ENCODE assay signal across 16 cellular contexts in genomic region chr6:98653171-98653570, GRCh38.
"Had no signal": no experiment of that assay in that cellular context is flagged by ENCODE, and none has a peak within 500 bp of the region (broad histone marks: within the 10 kb centered on the region; RNA-seq: fewer than 3 reads in every experiment).

No MANE protein-coding gene starts in this region.

- ATAC-seq: activated CD8-positive, alpha-beta memory T cell treated with anti-CD3 and anti-CD28 coated beads, Interleukin-2, amount 10 ng/mL, durations not matched to agents 7 days and 5 days; activated T-helper 17 cell treated with anti-CD3 and anti-CD28 coated beads, Interleukin-2, amount 50 U/mL, for 72 hours; left lung; WTC11 had no signal

- DNase-seq: activated CD4-positive, alpha-beta memory T cell treated with anti-CD3 and anti-CD28 coated beads, Interleukin-2, amount 10 ng/mL, durations not matched to agents 7 days and 5 days; activated CD4-positive, alpha-beta T cell treated with anti-CD3 and anti-CD28 coated beads for 4 hours; activated CD8-positive, alpha-beta memory T cell treated with anti-CD3 and anti-CD28 coated beads, Interleukin-2, amount 10 ng/mL, durations not matched to agents 7 days and 5 days; activated naive CD4-positive, alpha-beta T cell; activated naive CD8-positive, alpha-beta T cell treated with anti-CD3 and anti-CD28 coated beads for 36 hours; amniotic stem cell; brain microvascular endothelial cell; effector CD4-positive, alpha-beta T cell; hypothalamus; left lung; stimulated activated CD4-positive, alpha-beta T cell treated with anti-CD3 and anti-CD28 coated beads, Interleukin-2, amount 100 ng/mL, for 24 hours; stimulated activated naive CD4-positive, alpha-beta T cell treated with Interleukin-2 at 50 U/mL for 16 hours; thyroid gland had no signal

- H3K4me3 ChIP-seq: left lung, right atrium auricular region, thyroid gland had no signal
